ENCODE assay signal across 9 cellular contexts in genomic region chr1:56576880-56577858, GRCh38. TPM values are rescaled to one million over a fixed set of nuclear protein-coding genes. Genes with fewer than 3 reads are reported as not detected.
DNase-seq lines count a peak whose midpoint lies in the region; ATAC-seq and TF ChIP-seq lines count a peak whose summit lies in the region.
"Had no signal": no experiment of that assay in that cellular context is flagged by ENCODE, and none has a peak within 500 bp of the region (broad histone marks: within the 10 kb centered on the region; RNA-seq: fewer than 3 reads in every experiment).

No MANE protein-coding gene starts in this region.

- peak overlapping the region; percentile 95 for H3K4me3 Mint-ChIP-seq in glutamatergic neuron (ENCODE audit: unreplicated experiment)

- no peak overlapping the region for H3K27ac Mint-ChIP-seq in glutamatergic neuron (ENCODE audit: unreplicated experiment)
- H3K27ac Mint-ChIP-seq: activated naive CD8-positive, alpha-beta T cell had no signal

- CTCF ChIA-PET in RWPE1 (lab: Yijun Ruan, JAX) = interaction anchor here (0.6 to 3.5 kb wide), 11 partner anchors 59 to 1148 kb away, joined by 3 to 33 read pairs (median 3); no protein-coding TSS in a partner anchor

- ATAC-seq in GM21576 (IDR thresholded peaks at IDR 0.05; ENCODE audit: unreplicated experiment) (no peak), GM21737 (IDR thresholded peaks at IDR 0.05; ENCODE audit: unreplicated experiment) (no peak)

- peaks cover 13% of the 10 kb centered on the region for H3K4me1 Mint-ChIP-seq in glutamatergic neuron (ENCODE audit: low read depth, unreplicated experiment)

- POLR2A ChIA-PET in RWPE1 (lab: Yijun Ruan, JAX; ENCODE audit: low non-redundant PET) = interaction anchor here (0.5 kb wide), 1 partner anchor 546 kb away, joined by 5 read pairs; no protein-coding TSS in a partner anchor

- DNase-seq in NCI-H2107 treated with DMSO at 0.1 percent for 48 hours (lab: John Stamatoyannopoulos, UW; ENCODE audit: unreplicated experiment) = peak; percentile 62
- no peak for DNase-seq in NCI-H2107 (lab: John Stamatoyannopoulos, UW)
- peak; percentile 30 for DNase-seq in RWPE1 (ENCODE audit: low spot score)
- DNase-seq in glutamatergic neuron = no peak
- peak; percentile 58 for DNase-seq in renal cortical epithelial cell (ENCODE audit: low read depth)
- DNase-seq in activated gamma-delta T cell (lab: John Stamatoyannopoulos, UW) = no peak

- H3K27me3 Mint-ChIP-seq in glutamatergic neuron (ENCODE audit: unreplicated experiment) = peaks cover 4% of the 10 kb centered on the region

- TF ChIP-seq CTCF in RWPE1 (conservative IDR thresholded peaks at IDR 0.05; ENCODE audit: low read depth) = peak; percentile 44
- no peak for TF ChIP-seq CTCF in glutamatergic neuron (IDR thresholded peaks at IDR 0.05; ENCODE audit: partially characterized antibody, unreplicated experiment)

- peak overlapping the region; percentile 87 for H3K27ac ChIP-seq in RWPE1

- peaks cover 3% of the 10 kb centered on the region for H3K9me3 Mint-ChIP-seq in glutamatergic neuron (ENCODE audit: unreplicated experiment)

- peaks cover 4% of the 10 kb centered on the region for H3K36me3 Mint-ChIP-seq in glutamatergic neuron (ENCODE audit: unreplicated experiment)
- H3K36me3 Mint-ChIP-seq: activated naive CD8-positive, alpha-beta T cell had no signal

RNA-seq across cellular contexts. Expression of gene PLPP3, which starts 2.2 kb away (rescaled TPM):
- total RNA-seq in glutamatergic neuron (ENCODE audit: unreplicated experiment) (11.7 TPM), renal cortical epithelial cell (5.9 and 9.9 TPM in 2 replicates)

Comparison
In these comparisons a context has a peak if more than half of its experiments do, and no peak if none do; other contexts are left out.
1. DNase-seq: peak in NCI-H2107 treated with DMSO at 0.1 percent for 48 hours (single experiment), RWPE1 (single experiment) and renal cortical epithelial cell (single experiment); none in NCI-H2107 (single experiment), glutamatergic neuron (single experiment) and activated gamma-delta T cell (single experiment).